14 cellular contexts compared by ENCODE assay signal in genomic region chr2:8394131-8394530, GRCh38.
"Had no signal": no experiment of that assay in that cellular context is flagged by ENCODE, and none has a peak within 500 bp of the region (broad histone marks: within the 10 kb centered on the region; RNA-seq: fewer than 3 reads in every experiment).

No MANE protein-coding gene starts in this region.

- ATAC-seq: activated CD4-positive, alpha-beta T cell treated with anti-CD3 and anti-CD28 coated beads for 36 hours; gastroesophageal sphincter had no signal

- DNase-seq: activated CD4-positive, alpha-beta memory T cell treated with anti-CD3 and anti-CD28 coated beads, Interleukin-2, amount 10 ng/mL, durations not matched to agents 7 days and 5 days; activated CD4-positive, alpha-beta T cell treated with anti-CD3 and anti-CD28 coated beads for 36 hours; activated gamma-delta T cell; activated T-cell treated with anti-CD3 and anti-CD28 coated beads, Interleukin-2, amount 50 U/mL, for 48 hours; cortex of kidney; effector memory CD4-positive, alpha-beta T cell; thyroid gland; WERI-Rb-1 had no signal

- H3K9me3 Mint-ChIP-seq: central memory CD8-positive, alpha-beta T cell had no signal

- H3K4me1 Mint-ChIP-seq: brain had no signal

- H3K9me3 ChIP-seq: gastroesophageal sphincter, thyroid gland had no signal

- H3K4me1 ChIP-seq: thyroid gland had no signal

- H3K36me3 ChIP-seq: gastroesophageal sphincter, thyroid gland, WERI-Rb-1 had no signal

- H3K27me3 ChIP-seq: gastroesophageal sphincter, thyroid gland had no signal

- H3K27me3 Mint-ChIP-seq: activated CD4-positive, alpha-beta memory T cell treated with anti-CD3 and anti-CD28 coated beads, Interleukin-2, amount 10 ng/mL, durations not matched to agents 7 days and 5 days; activated CD4-positive, alpha-beta T cell treated with anti-CD3 and anti-CD28 coated beads for 36 hours; activated naive CD8-positive, alpha-beta T cell; central memory CD8-positive, alpha-beta T cell had no signal

- H3K36me3 Mint-ChIP-seq: activated naive CD8-positive, alpha-beta T cell; brain had no signal

- H3K27ac Mint-ChIP-seq: activated CD4-positive, alpha-beta memory T cell treated with anti-CD3 and anti-CD28 coated beads, Interleukin-2, amount 10 ng/mL, durations not matched to agents 7 days and 5 days; activated CD4-positive, alpha-beta T cell treated with anti-CD3 and anti-CD28 coated beads for 36 hours; activated naive CD8-positive, alpha-beta T cell; brain had no signal

- H3K4me3 ChIP-seq: gastroesophageal sphincter, skin epidermis, thyroid gland had no signal

- H3K27ac ChIP-seq: epithelial cell of prostate, gastroesophageal sphincter, skin epidermis, thyroid gland, WERI-Rb-1 had no signal

- H3K4me3 Mint-ChIP-seq: activated CD4-positive, alpha-beta memory T cell treated with anti-CD3 and anti-CD28 coated beads, Interleukin-2, amount 10 ng/mL, durations not matched to agents 7 days and 5 days; activated CD4-positive, alpha-beta T cell treated with anti-CD3 and anti-CD28 coated beads for 36 hours; activated naive CD8-positive, alpha-beta T cell; brain; central memory CD8-positive, alpha-beta T cell had no signal
